ENCODE assay signal across 11 cellular contexts in genomic region chr1:87061742-87062156, GRCh38.
A peak's percentile ranks its signal among the peaks of the same experiment; 100 is the strongest.
DNase-seq lines count a peak whose midpoint lies in the region; ATAC-seq and TF ChIP-seq lines count a peak whose summit lies in the region.
"Had no signal": no experiment of that assay in that cellular context is flagged by ENCODE, and none has a peak within 500 bp of the region (broad histone marks: within the 10 kb centered on the region; RNA-seq: fewer than 3 reads in every experiment).

No MANE protein-coding gene starts in this region.

- CTCF ChIA-PET in activated CD4-positive, alpha-beta T cell treated with anti-CD3 and anti-CD28 coated beads for 36 hours (lab: Charles Lee) = no interaction called here
- CTCF ChIA-PET in Calu3 (lab: Charles Lee) = no interaction called here

- no peak overlapping the region for H3K27ac Mint-ChIP-seq in activated CD4-positive, alpha-beta T cell treated with anti-CD3 and anti-CD28 coated beads for 36 hours
- peak overlapping the region; percentile 79 for H3K27ac Mint-ChIP-seq in stimulated activated memory B cell treated with anti-CD40 and anti-IgM and Interleukin-4, amounts not matched to agents 10 μg/mL and 1 μg/mL and 100 μg/mL, for 72 hours
- no peak overlapping the region for H3K27ac Mint-ChIP-seq in Calu3 (ENCODE audit: unreplicated experiment)

- peaks cover 7% of the 10 kb centered on the region for H3K9me3 Mint-ChIP-seq in activated CD4-positive, alpha-beta T cell treated with anti-CD3 and anti-CD28 coated beads for 36 hours (ENCODE audit: low read depth)
- H3K9me3 Mint-ChIP-seq in stimulated activated memory B cell treated with anti-CD40 and anti-IgM and Interleukin-4, amounts not matched to agents 10 μg/mL and 1 μg/mL and 100 μg/mL, for 72 hours = peaks cover 8% of the 10 kb centered on the region
- peaks cover 4% of the 10 kb centered on the region for H3K9me3 Mint-ChIP-seq in Calu3 (ENCODE audit: low read depth, unreplicated experiment)

- no peak for DNase-seq in activated CD4-positive, alpha-beta T cell treated with anti-CD3 and anti-CD28 coated beads for 36 hours
- DNase-seq in activated CD4-positive, alpha-beta T cell treated with anti-CD3 and anti-CD28 coated beads, Interleukin-2, amount 50 U/mL, for 1 hour = no peak
- DNase-seq in RPMI7951 (ENCODE audit: low read depth) (peak; percentile 89), Calu3 (no peak), G401 (ENCODE audit: low spot score) (no peak)
- DNase-seq in effector CD4-positive, alpha-beta T cell = no peak
- DNase-seq: lower lobe of right lung, SHP77 treated with DMSO at 0.1 percent for 48 hours had no signal

- POLR2A ChIA-PET in activated CD4-positive, alpha-beta T cell treated with anti-CD3 and anti-CD28 coated beads for 36 hours (lab: Charles Lee) = no interaction called here

- peak; percentile 85 for ATAC-seq in activated CD4-positive, alpha-beta T cell treated with anti-CD3 and anti-CD28 coated beads for 36 hours
- ATAC-seq in HG02870 (IDR thresholded peaks at IDR 0.05; ENCODE audit: unreplicated experiment) = peak; percentile 28
- peak; percentile 63 for ATAC-seq in stimulated activated memory B cell treated with anti-CD40 and anti-IgM and Interleukin-4, amounts not matched to agents 10 μg/mL and 1 μg/mL and 100 μg/mL, for 72 hours
- ATAC-seq: A549, lower lobe of right lung had no signal

- H3K27me3 Mint-ChIP-seq in activated CD4-positive, alpha-beta T cell treated with anti-CD3 and anti-CD28 coated beads for 36 hours = no peaks in the 10 kb centered on the region
- H3K27me3 Mint-ChIP-seq in stimulated activated memory B cell treated with anti-CD40 and anti-IgM and Interleukin-4, amounts not matched to agents 10 μg/mL and 1 μg/mL and 100 μg/mL, for 72 hours = no peaks in the 10 kb centered on the region
- no peaks in the 10 kb centered on the region for H3K27me3 Mint-ChIP-seq in Calu3 (ENCODE audit: unreplicated experiment)

- in situ Hi-C loops in G401 (cut with HindIII; ENCODE audit: low sequenced_read_pairs) = no loop called here

- H3K4me1 Mint-ChIP-seq in activated CD4-positive, alpha-beta T cell treated with anti-CD3 and anti-CD28 coated beads for 36 hours = peaks cover 47% of the 10 kb centered on the region
- H3K4me1 Mint-ChIP-seq in stimulated activated memory B cell treated with anti-CD40 and anti-IgM and Interleukin-4, amounts not matched to agents 10 μg/mL and 1 μg/mL and 100 μg/mL, for 72 hours = peaks cover 69% of the 10 kb centered on the region
- no peaks in the 10 kb centered on the region for H3K4me1 Mint-ChIP-seq in Calu3 (ENCODE audit: low read depth, unreplicated experiment)

- no TSS peak for BruUV-seq in Calu3 (replicated peaks; lab: Mats Ljungman, UMichigan)

- no peak for TF ChIP-seq CTCF in Calu3 (IDR thresholded peaks at IDR 0.05; ENCODE audit: unreplicated experiment)

- peaks cover 12% of the 10 kb centered on the region for H3K36me3 Mint-ChIP-seq in activated CD4-positive, alpha-beta T cell treated with anti-CD3 and anti-CD28 coated beads for 36 hours (ENCODE audit: low read depth)
- H3K36me3 Mint-ChIP-seq in stimulated activated memory B cell treated with anti-CD40 and anti-IgM and Interleukin-4, amounts not matched to agents 10 μg/mL and 1 μg/mL and 100 μg/mL, for 72 hours = peaks cover 11% of the 10 kb centered on the region
- no peaks in the 10 kb centered on the region for H3K36me3 Mint-ChIP-seq in Calu3 (ENCODE audit: insufficient read depth, unreplicated experiment)

- no peak overlapping the region for H3K4me3 Mint-ChIP-seq in activated CD4-positive, alpha-beta T cell treated with anti-CD3 and anti-CD28 coated beads for 36 hours
- H3K4me3 Mint-ChIP-seq in stimulated activated memory B cell treated with anti-CD40 and anti-IgM and Interleukin-4, amounts not matched to agents 10 μg/mL and 1 μg/mL and 100 μg/mL, for 72 hours = peak overlapping the region; percentile 56
- no peak overlapping the region for H3K4me3 Mint-ChIP-seq in Calu3 (ENCODE audit: low read depth, unreplicated experiment)

- intact Hi-C loops in activated CD4-positive, alpha-beta T cell treated with anti-CD3 and anti-CD28 coated beads for 36 hours (cut with DNase I, micrococcal nuclease) = loop anchor here in 1 of 2 experiments (2.0 kb wide), 1 partner anchor 15 kb away; no protein-coding TSS in a partner anchor
- intact Hi-C loops in Calu3 (cut with micrococcal nuclease; ENCODE audit: unreplicated experiment) = no loop called here

Comparison
In these comparisons a context has a peak if more than half of its experiments do, and no peak if none do; other contexts are left out.
1. ATAC-seq: peak in every context shown above with its lines; median percentile 85 in activated CD4-positive, alpha-beta T cell treated with anti-CD3 and anti-CD28 coated beads for 36 hours; 63 in stimulated activated memory B cell treated with anti-CD40 and anti-IgM and Interleukin-4, amounts not matched to agents 10 μg/mL and 1 μg/mL and 100 μg/mL, for 72 hours; 28 in HG02870.